Comparison of ENCODE assay signal across 8 cellular contexts in the genomic region with DNA sequence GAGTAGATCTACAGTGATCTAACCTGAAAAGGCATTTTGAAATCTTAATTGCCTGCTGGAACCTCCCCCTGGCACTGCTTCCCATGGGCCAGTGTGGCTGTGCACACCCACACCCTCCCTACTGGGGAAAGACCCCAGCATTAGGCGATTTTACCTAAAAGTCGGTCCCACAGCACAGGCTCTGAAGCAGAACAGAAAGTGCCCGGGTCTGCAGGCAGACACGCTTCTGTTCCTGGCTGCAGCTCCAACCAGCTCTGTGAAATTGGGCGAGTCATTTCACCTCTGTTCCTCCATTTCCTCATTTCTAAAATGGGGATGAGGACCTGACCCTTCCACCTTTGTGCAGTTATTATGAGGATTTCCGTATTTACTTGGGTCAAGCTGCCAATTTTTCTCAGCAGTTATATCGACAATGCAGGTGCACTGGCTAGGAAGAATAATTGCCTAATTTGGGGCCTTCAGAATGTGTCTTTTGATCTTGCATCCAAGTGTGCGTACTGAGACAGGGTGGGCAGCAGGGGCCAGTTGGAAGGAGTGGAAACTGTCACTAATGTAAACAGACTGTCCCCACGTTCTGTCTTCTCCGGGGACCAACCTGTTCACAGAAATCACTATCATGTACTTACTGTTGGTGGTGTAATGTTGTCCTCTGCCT. TPM values are rescaled to one million over a fixed set of nuclear protein-coding genes. Genes with fewer than 3 reads are reported as not detected.
DNase-seq lines count a peak whose midpoint lies in the region; ATAC-seq and TF ChIP-seq lines count a peak whose summit lies in the region.

No MANE protein-coding gene starts in this region.

- peak overlapping the region; percentile 38 to 81 (median 56) for H3K4me3 Mint-ChIP-seq in CD8-positive, alpha-beta memory T cell
- peak overlapping the region; percentile 13 to 84 (median 68) for H3K4me3 Mint-ChIP-seq in naive B cell

- no peaks in the 10 kb centered on the region for H3K27me3 ChIP-seq in CD8-positive, alpha-beta memory T cell (ENCODE audit: insufficient read depth, low read length, poor library complexity, severe bottlenecking)
- H3K27me3 ChIP-seq in HCT116 (ENCODE audit: insufficient read depth, low read length) (no peaks in the 10 kb centered on the region), adipocyte (replicated peaks; ENCODE audit: control insufficient read depth, insufficient read depth, low read length) (no peaks in the 10 kb centered on the region)

- intact Hi-C loops in HCT116 (cut with micrococcal nuclease), result no loop called here

- POLR2A ChIA-PET in CD8-positive, alpha-beta memory T cell (lab: Charles Lee), result interaction anchor here (0.6 to 1.2 kb wide), 2 partner anchors 16 to 351 kb away, joined by 3 read pairs; no protein-coding TSS in a partner anchor
- POLR2A ChIA-PET in HCT116 (lab: Charles Lee), result no interaction called here

- no peaks in the 10 kb centered on the region for H3K9me2 ChIP-seq in HCT116 (ENCODE audit: insufficient read depth)

- H3K79me2 ChIP-seq in HCT116 (ENCODE audit: insufficient read depth, low read length), result peaks cover 99% of the 10 kb centered on the region

- no peak overlapping the region for H2AFZ ChIP-seq in HCT116 (ENCODE audit: low read depth, low read length, poor library complexity, severe bottlenecking)

- H3K27me3 Mint-ChIP-seq in CD8-positive, alpha-beta memory T cell, result peaks cover 0 to 4% of the 10 kb centered on the region in 2 donors
- no peaks in the 10 kb centered on the region for H3K27me3 Mint-ChIP-seq in naive B cell

- H3K9me3 Mint-ChIP-seq in CD8-positive, alpha-beta memory T cell, result no peaks in the 10 kb centered on the region
- no peaks in the 10 kb centered on the region for H3K9me3 Mint-ChIP-seq in naive B cell

- no peak for TF ChIP-seq POLR2A in HCT116 (IDR thresholded peaks at IDR 0.05; ENCODE audit: borderline replicate concordance, extremely low read depth, insufficient read depth, insufficient read length)

- peaks cover 92 to 99% (median 99%) of the 10 kb centered on the region in 3 donors for H3K4me1 Mint-ChIP-seq in CD8-positive, alpha-beta memory T cell
- H3K4me1 Mint-ChIP-seq in naive B cell, result peaks cover 80 to 90% (median 87%) of the 10 kb centered on the region in 3 donors

- peak overlapping the region; percentile 71 for H3K4me2 ChIP-seq in HCT116 (ENCODE audit: low read length)

- ATAC-seq in HCT116 (no peak), naive B cell (ENCODE audit: low read depth in 2 of 2) (peak; percentile 22 to 26), GM21786 (IDR thresholded peaks at IDR 0.05; ENCODE audit: unreplicated experiment) (no peak)

- H3K36me3 ChIP-seq in CD8-positive, alpha-beta memory T cell (ENCODE audit: insufficient read depth, low read length), result no peaks in the 10 kb centered on the region
- H3K36me3 ChIP-seq in HCT116 (ENCODE audit: control insufficient read depth in 1 of 2, insufficient read depth in 2 of 2, low read length in 2 of 2) (no peaks in the 10 kb centered on the region), adipocyte (ENCODE audit: control insufficient read depth, insufficient read depth, low read length, severe bottlenecking) (no peaks in the 10 kb centered on the region)

- H3K9me3 ChIP-seq in CD8-positive, alpha-beta memory T cell (ENCODE audit: low read length), result no peaks in the 10 kb centered on the region
- no peaks in the 10 kb centered on the region for H3K9me3 ChIP-seq in HCT116 (ENCODE audit: control insufficient read depth in 1 of 2, insufficient read depth in 1 of 2, low read depth in 1 of 2, low read length in 2 of 2)
- H3K9me3 ChIP-seq in adipocyte (ENCODE audit: control insufficient read depth, low read length), result no peaks in the 10 kb centered on the region

- CTCF ChIA-PET in CD8-positive, alpha-beta memory T cell (lab: Charles Lee), result interaction anchor here (5.9 kb wide), 1 partner anchor 351 kb away, joined by 45 read pairs; no protein-coding TSS in a partner anchor
- CTCF ChIA-PET in HCT116 (lab: Charles Lee), result interaction anchor here (2.3 kb wide), 1 partner anchor 491 kb away, joined by 6 read pairs; no protein-coding TSS in a partner anchor

- TF ChIP-seq CTCF in HCT116 (IDR thresholded peaks at IDR 0.05 in 2 of 3, conservative IDR thresholded peaks at IDR 0.05 in 1 of 3; ENCODE audit: borderline replicate concordance in 1 of 3, insufficient read depth in 1 of 3, low read depth in 2 of 3, low read length in 2 of 3), result no peak

- peak overlapping the region; percentile 27 for H3K27ac ChIP-seq in CD8-positive, alpha-beta memory T cell (ENCODE audit: low read depth, low read length)
- peak overlapping the region; percentile 23; the same call in 1 of the 2 replicates for H3K27ac ChIP-seq in HCT116 (ENCODE audit: low read depth, low read length)

- peak overlapping the region; percentile 10; the same call in 1 of the 2 replicates for H3K9ac ChIP-seq in HCT116 (ENCODE audit: low read length)
- peak overlapping the region; percentile 45 for H3K9ac ChIP-seq in adipocyte (ENCODE audit: low read length)

- H3K27ac Mint-ChIP-seq in CD8-positive, alpha-beta memory T cell, result peak overlapping the region; percentile 65 to 96 (median 90)
- peak overlapping the region; percentile 49 to 95 (median 80) for H3K27ac Mint-ChIP-seq in naive B cell

- RAD21 ChIA-PET in HCT116 (lab: Charles Lee; ENCODE audit: low non-redundant PET in 1 of 2, low total read pairs in 2 of 2, uncharacterized antibody in 2 of 2, unreplicated experiment in 2 of 2), result no interaction called here

- peaks cover 0 to 33% (median 0%) of the 10 kb centered on the region in 3 donors for H3K36me3 Mint-ChIP-seq in CD8-positive, alpha-beta memory T cell
- H3K36me3 Mint-ChIP-seq in naive B cell, result no peaks in the 10 kb centered on the region

- no TSS peak for BruUV-seq in HCT116 (replicated peaks; lab: Mats Ljungman, UMichigan)

- DNase-seq in CD8-positive, alpha-beta memory T cell, result no peak
- DNase-seq in HCT116 (ENCODE audit: low read depth, low spot score) (no peak), adipocyte (ENCODE audit: low read depth) (no peak), naive B cell (peak; percentile 36), NCI-H510A (lab: John Stamatoyannopoulos, UW) (no peak), islet precursor cell (no peak), hepatic stellate cell (ENCODE audit: low spot score) (no peak)

- H4K20me1 ChIP-seq in HCT116 (ENCODE audit: insufficient read depth), result peaks cover 7% of the 10 kb centered on the region; the same call in 1 of the 2 replicates

- H3K4me1 ChIP-seq in CD8-positive, alpha-beta memory T cell (ENCODE audit: insufficient read depth, low read length), result peaks cover 92% of the 10 kb centered on the region
- H3K4me1 ChIP-seq in HCT116 (ENCODE audit: control insufficient read depth in 1 of 2, insufficient read depth in 2 of 2, low read length in 2 of 2) (peaks cover 85 to 98% of the 10 kb centered on the region in 2 experiments), adipocyte (ENCODE audit: control insufficient read depth, insufficient read depth, low read length) (peaks cover 94% of the 10 kb centered on the region)

- TF ChIP-seq RAD21 in HCT116 (IDR thresholded peaks at IDR 0.05; ENCODE audit: low read depth), result no peak

- peak overlapping the region; percentile 32 for H3K4me3 ChIP-seq in CD8-positive, alpha-beta memory T cell (ENCODE audit: low read length)
- H3K4me3 ChIP-seq in HCT116 (replicated peaks in 1 of 2; ENCODE audit: low read depth in 1 of 2, low read length in 2 of 2) (no peak overlapping the region), adipocyte (ENCODE audit: low read length) (peak overlapping the region; percentile 24)

TF ChIP-seq in HCT116, 20 proteins besides CTCF, POLR2A, EP300 and RAD21:
- TF ChIP-seq JUND (IDR thresholded peaks at IDR 0.05) (no peak), CBX3 (IDR thresholded peaks at IDR 0.05; ENCODE audit: low read depth) (no peak), ELF1 (IDR thresholded peaks at IDR 0.05; ENCODE audit: borderline replicate concordance, low read depth) (no peak), TCF7L2 (IDR thresholded peaks at IDR 0.05; ENCODE audit: borderline replicate concordance, extremely low read depth, insufficient read depth, insufficient read length) (no peak), EGR1 (IDR thresholded peaks at IDR 0.05; ENCODE audit: low read depth) (no peak), EZH2phosphoT487 (IDR thresholded peaks at IDR 0.05; ENCODE audit: borderline replicate concordance) (no peak), ZFX (IDR thresholded peaks at IDR 0.05) (no peak)

RNA-seq across cellular contexts. Expression of a gene that starts 7.1 kb away (rescaled TPM):
- 10 to 100 TPM; 15.2 to 17.1 TPM for total RNA-seq in CD8-positive, alpha-beta memory T cell
- polyA plus RNA-seq in CD8-positive, alpha-beta memory T cell, result 72.9 TPM
- total RNA-seq in HCT116 (2021; ENCODE audit: unreplicated experiment), result 44.2 TPM
- polyA plus RNA-seq in HCT116 (2012), result 17.5 and 17.8 TPM in 2 replicates
- 10 to 100 TPM; 34.3 to 91.0 (median 58.5) TPM for polyA plus RNA-seq in naive B cell (ENCODE audit: low read depth in 6 of 6)

Comparison
In these comparisons a context has a peak if more than half of its experiments do, and no peak if none do; other contexts are left out.
1. H3K4me3 ChIP-seq: peak in CD8-positive, alpha-beta memory T cell (single experiment) and adipocyte (single experiment); none in HCT116 (0 of 2).
2. ATAC-seq: peak in naive B cell (2 of 2); none in HCT116 (single experiment) and GM21786 (single experiment).